ENCODE assay signal across 8 cellular contexts in genomic region chr1:35718492-35719336, GRCh38. TPM values are rescaled to one million over a fixed set of nuclear protein-coding genes. Genes with fewer than 3 reads are reported as not detected.
DNase-seq lines count a peak whose midpoint lies in the region; ATAC-seq, FAIRE-seq and TF ChIP-seq lines count a peak whose summit lies in the region.

Gene C1orf216 (minus strand): TSS chr1:35718884. CDS start chr1:35716321, 2,563 bp downstream.

- H3K9ac ChIP-seq in HUES64 (ENCODE audit: low read depth, low read length) = peak within 1 kb of the TSS; percentile 87

- no peaks in the 10 kb centered on the region for H3K9me3 Mint-ChIP-seq in T-helper 1 cell treated with Interleukin-12 subunit alpha and Interleukin-12 subunit beta and Interleukin-4 antibody, amounts not matched to agents 30 μg/mL and 1 μg/mL, for 36 hours
- H3K9me3 Mint-ChIP-seq in progenitor cell of endocrine pancreas (ENCODE audit: low read depth) = no peaks in the 10 kb centered on the region

- peak; percentile 64 for DNase-seq in BE2C
- DNase-seq in GM19239 (ENCODE audit: insufficient read length, low spot score) = peak; percentile 63
- DNase-seq in heart left ventricle = peak; percentile 66 to 84 (median 83)
- peak; percentile 26 for DNase-seq in progenitor cell of endocrine pancreas (ENCODE audit: low spot score, unreplicated experiment)
- DNase-seq in upper lobe of left lung = peak; percentile 60 to 95

- peak within 1 kb of the TSS; percentile 81 for H3K27ac Mint-ChIP-seq in T-helper 1 cell treated with Interleukin-12 subunit alpha and Interleukin-12 subunit beta and Interleukin-4 antibody, amounts not matched to agents 30 μg/mL and 1 μg/mL, for 36 hours
- H3K27ac Mint-ChIP-seq in progenitor cell of endocrine pancreas = peak within 1 kb of the TSS; percentile 63

- TF ChIP-seq EP300 in upper lobe of left lung (IDR thresholded peaks at IDR 0.05) = no peak

- peak; percentile 75 for FAIRE-seq in GM19239 (lab: Jason Lieb, UNC)

- H3K36me3 Mint-ChIP-seq in T-helper 1 cell treated with Interleukin-12 subunit alpha and Interleukin-12 subunit beta and Interleukin-4 antibody, amounts not matched to agents 30 μg/mL and 1 μg/mL, for 36 hours (ENCODE audit: low read depth) = peaks cover 9% of the 10 kb centered on the region
- H3K36me3 Mint-ChIP-seq in progenitor cell of endocrine pancreas (ENCODE audit: insufficient read depth) = peaks cover 7% of the 10 kb centered on the region

- TF ChIP-seq POLR2A in heart left ventricle (IDR thresholded peaks at IDR 0.05) = peak in 1 of 2 donors; percentile 67
- TF ChIP-seq POLR2A in upper lobe of left lung (IDR thresholded peaks at IDR 0.05) = peak in 1 of 4 donors; percentile 63

- ATAC-seq in heart left ventricle = peak; percentile 68 to 94 (median 92)
- peak; percentile 73 to 95 for ATAC-seq in upper lobe of left lung (ENCODE audit: low FRiP score in 2 of 2)

- WGBS in HUES64 = 2% methylated on average over 76 of the region's 76 CpGs
- 0 to 1% (median 0%) methylated on average over 74 to 76 of the region's 76 CpGs for whole genome bisulfite sequencing in adipose tissue, 3 donors
- 0 to 1% (median 1%) methylated on average over 40 to 76 of the region's 76 CpGs for WGBS in heart left ventricle, 4 donors
- WGBS in upper lobe of left lung, 2 donors = 0 to 1% methylated on average over 56 to 72 of the region's 76 CpGs

- H3K27ac ChIP-seq in HUES64 (ENCODE audit: low read depth, low read length) (peak within 1 kb of the TSS; percentile 77), adipose tissue (ENCODE audit: low read depth, low read length) (no peak within 1 kb of the TSS), heart left ventricle (peak within 1 kb of the TSS; percentile 40 to 91 (median 81)), upper lobe of left lung (peak within 1 kb of the TSS; percentile 74 to 90 (median 82))

- intact Hi-C loops in heart left ventricle (cut with DNase I) = loop anchor here in 5 of 10 donors (2.0 to 10.0 kb wide), 6 partner anchors 54 to 266 kb away; partner anchors contain the start of genes PSMB2 (in 5 of the 5) and TFAP2E (in 2 of the 5)

- H3K27me3 Mint-ChIP-seq in T-helper 1 cell treated with Interleukin-12 subunit alpha and Interleukin-12 subunit beta and Interleukin-4 antibody, amounts not matched to agents 30 μg/mL and 1 μg/mL, for 36 hours (ENCODE audit: low read depth) = no peaks in the 10 kb centered on the region
- H3K27me3 Mint-ChIP-seq in progenitor cell of endocrine pancreas = peaks cover 18% of the 10 kb centered on the region

- TF ChIP-seq CTCF in BE2C (IDR thresholded peaks at IDR 0.05; ENCODE audit: low read depth, low read length) (no peak), heart left ventricle (IDR thresholded peaks at IDR 0.05) (peak in 1 of 12 donors; percentile 8), progenitor cell of endocrine pancreas (IDR thresholded peaks at IDR 0.05; ENCODE audit: unreplicated experiment) (no peak), upper lobe of left lung (IDR thresholded peaks at IDR 0.05) (peak in 1 of 6 experiments; percentile 5)

- H3K4me1 Mint-ChIP-seq in T-helper 1 cell treated with Interleukin-12 subunit alpha and Interleukin-12 subunit beta and Interleukin-4 antibody, amounts not matched to agents 30 μg/mL and 1 μg/mL, for 36 hours (ENCODE audit: low read depth) = peaks cover 28% of the 10 kb centered on the region
- H3K4me1 Mint-ChIP-seq in progenitor cell of endocrine pancreas (ENCODE audit: low read depth) = peaks cover 15% of the 10 kb centered on the region

- H3K4me3 Mint-ChIP-seq in T-helper 1 cell treated with Interleukin-12 subunit alpha and Interleukin-12 subunit beta and Interleukin-4 antibody, amounts not matched to agents 30 μg/mL and 1 μg/mL, for 36 hours = peak within 1 kb of the TSS; percentile 87
- H3K4me3 Mint-ChIP-seq in progenitor cell of endocrine pancreas (ENCODE audit: low read depth) = peak within 1 kb of the TSS; percentile 78

- peak within 1 kb of the TSS; percentile 74 for H3K4me3 ChIP-seq in BE2C (ENCODE audit: low read depth, low read length)
- peak within 1 kb of the TSS; percentile 80 for H3K4me3 ChIP-seq in HUES64 (ENCODE audit: low read length)
- peak within 1 kb of the TSS; percentile 59 to 100 (median 80) for H3K4me3 ChIP-seq in heart left ventricle
- peak within 1 kb of the TSS; percentile 66 to 89 (median 78) for H3K4me3 ChIP-seq in upper lobe of left lung

- H3K27me3 ChIP-seq in BE2C = no peaks in the 10 kb centered on the region
- H3K27me3 ChIP-seq in HUES64 (ENCODE audit: insufficient read depth, low read length) = no peaks in the 10 kb centered on the region
- H3K27me3 ChIP-seq in heart left ventricle = no peaks in the 10 kb centered on the region
- H3K27me3 ChIP-seq in upper lobe of left lung = no peaks in the 10 kb centered on the region

- H3K36me3 ChIP-seq in BE2C (peaks cover 6% of the 10 kb centered on the region), HUES64 (ENCODE audit: insufficient read depth, low read length) (peaks cover 16% of the 10 kb centered on the region), heart left ventricle (peaks cover 0 to 23% (median 11%) of the 10 kb centered on the region in 9 donors), upper lobe of left lung (peaks cover 0 to 15% (median 9%) of the 10 kb centered on the region in 4 donors)

- H3K4me1 ChIP-seq in BE2C (peaks cover 4% of the 10 kb centered on the region; the same call in 1 of the 2 replicates), HUES64 (ENCODE audit: insufficient read depth, low read length) (peaks cover 8% of the 10 kb centered on the region; the same call in 1 of the 2 replicates), heart left ventricle (peaks cover 0 to 38% (median 19%) of the 10 kb centered on the region in 12 donors), upper lobe of left lung (peaks cover 27 to 40% (median 30%) of the 10 kb centered on the region in 4 donors)

- H3K9me3 ChIP-seq in BE2C (no peaks in the 10 kb centered on the region), HUES64 (ENCODE audit: insufficient read depth, low read depth, low read length) (no peaks in the 10 kb centered on the region), heart left ventricle (no peaks in the 10 kb centered on the region), upper lobe of left lung (no peaks in the 10 kb centered on the region)

RNA-seq across cellular contexts. Expression of gene C1orf216, which starts in this region (rescaled TPM):
- polyA plus RNA-seq in BE2C (2012; ENCODE audit: insufficient read depth, insufficient read length, low read depth) = 37.7 TPM
- 9.9 TPM for polyA plus RNA-seq in HUES64 (2013, experiment 1 of 2)
- 8.4 TPM for polyA plus RNA-seq in HUES64 (2013, experiment 2 of 2)
- polyA plus RNA-seq in adipose tissue = 10 to 100 TPM in 2 of 3 donors, 1 to 10 TPM in 1; 2.6 to 13.9 (median 10.3) TPM
- total RNA-seq in heart left ventricle = 10 to 100 TPM in 4 of 9 donors, 1 to 10 TPM in 5; 8.4 to 13.6 (median 9.9) TPM
- polyA plus RNA-seq in heart left ventricle = 10 to 100 TPM in 1 of 2 donors, 1 to 10 TPM in 1; 5.1 to 14.7 TPM
- total RNA-seq in progenitor cell of endocrine pancreas = 11.3 and 12.8 TPM in 2 replicates
- 10 to 100 TPM in 4 of 6 donors, 1 to 10 TPM in 2; 5.2 to 19.5 (median 14.3) TPM for total RNA-seq in upper lobe of left lung

Comparison
In these comparisons a context has a peak if more than half of its experiments do, and no peak if none do; other contexts are left out.
1. DNase-seq: peak in every context shown above with its lines; median percentile 83 in heart left ventricle; 78 in upper lobe of left lung; 64 in BE2C; 63 in GM19239; 26 in progenitor cell of endocrine pancreas.